1 cellular context compared by ENCODE assay signal in the genomic region with DNA sequence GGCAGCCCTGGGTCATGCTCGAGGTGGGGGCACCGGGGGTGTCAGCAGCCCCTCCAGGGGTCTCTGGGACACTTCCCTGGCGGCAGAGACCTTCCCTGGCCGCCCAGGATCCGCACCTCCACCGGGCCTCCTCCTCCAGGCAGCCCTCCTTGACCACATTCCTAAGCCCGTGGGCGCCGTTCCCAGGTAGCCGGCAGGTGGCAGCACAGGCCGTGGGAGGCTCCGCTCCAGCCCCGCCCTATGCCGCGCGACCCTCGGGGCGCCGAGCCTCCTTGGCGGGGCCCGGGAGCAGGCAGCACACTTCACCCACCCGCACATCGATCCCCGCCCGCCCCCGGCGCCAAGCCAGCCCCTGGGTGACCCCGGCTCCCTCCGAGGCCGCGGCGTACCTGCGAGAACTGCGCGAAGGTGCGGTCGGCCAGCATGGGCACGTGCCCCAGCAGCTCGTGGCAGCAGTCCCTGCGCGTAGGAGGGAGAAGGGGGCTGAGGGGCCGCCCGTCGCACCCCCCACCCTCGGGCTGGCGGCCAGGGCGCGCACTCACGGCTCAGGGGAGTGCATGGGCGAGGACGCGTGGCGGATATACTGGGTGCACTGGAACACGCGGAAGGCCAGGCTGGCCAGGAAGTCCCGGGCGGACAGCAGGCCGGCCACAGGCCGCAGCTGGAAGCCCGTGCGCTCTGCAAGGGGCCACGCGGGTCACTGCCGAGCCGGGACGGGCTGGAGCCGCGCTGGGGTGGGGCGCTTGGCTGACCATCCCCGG.
TF ChIP-seq lines count a peak whose summit lies in the region.

No MANE protein-coding gene starts in this region.

TF ChIP-seq in HCT116, 20 proteins besides CTCF, POLR2A, EP300 and RAD21 (continued from another document):
- TF ChIP-seq, protein P1, sequence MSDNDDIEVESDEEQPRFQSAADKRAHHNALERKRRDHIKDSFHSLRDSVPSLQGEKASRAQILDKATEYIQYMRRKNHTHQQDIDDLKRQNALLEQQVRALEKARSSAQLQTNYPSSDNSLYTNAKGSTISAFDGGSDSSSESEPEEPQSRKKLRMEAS (IDR thresholded peaks at IDR 0.05): no peak
- TF ChIP-seq, protein P2, sequence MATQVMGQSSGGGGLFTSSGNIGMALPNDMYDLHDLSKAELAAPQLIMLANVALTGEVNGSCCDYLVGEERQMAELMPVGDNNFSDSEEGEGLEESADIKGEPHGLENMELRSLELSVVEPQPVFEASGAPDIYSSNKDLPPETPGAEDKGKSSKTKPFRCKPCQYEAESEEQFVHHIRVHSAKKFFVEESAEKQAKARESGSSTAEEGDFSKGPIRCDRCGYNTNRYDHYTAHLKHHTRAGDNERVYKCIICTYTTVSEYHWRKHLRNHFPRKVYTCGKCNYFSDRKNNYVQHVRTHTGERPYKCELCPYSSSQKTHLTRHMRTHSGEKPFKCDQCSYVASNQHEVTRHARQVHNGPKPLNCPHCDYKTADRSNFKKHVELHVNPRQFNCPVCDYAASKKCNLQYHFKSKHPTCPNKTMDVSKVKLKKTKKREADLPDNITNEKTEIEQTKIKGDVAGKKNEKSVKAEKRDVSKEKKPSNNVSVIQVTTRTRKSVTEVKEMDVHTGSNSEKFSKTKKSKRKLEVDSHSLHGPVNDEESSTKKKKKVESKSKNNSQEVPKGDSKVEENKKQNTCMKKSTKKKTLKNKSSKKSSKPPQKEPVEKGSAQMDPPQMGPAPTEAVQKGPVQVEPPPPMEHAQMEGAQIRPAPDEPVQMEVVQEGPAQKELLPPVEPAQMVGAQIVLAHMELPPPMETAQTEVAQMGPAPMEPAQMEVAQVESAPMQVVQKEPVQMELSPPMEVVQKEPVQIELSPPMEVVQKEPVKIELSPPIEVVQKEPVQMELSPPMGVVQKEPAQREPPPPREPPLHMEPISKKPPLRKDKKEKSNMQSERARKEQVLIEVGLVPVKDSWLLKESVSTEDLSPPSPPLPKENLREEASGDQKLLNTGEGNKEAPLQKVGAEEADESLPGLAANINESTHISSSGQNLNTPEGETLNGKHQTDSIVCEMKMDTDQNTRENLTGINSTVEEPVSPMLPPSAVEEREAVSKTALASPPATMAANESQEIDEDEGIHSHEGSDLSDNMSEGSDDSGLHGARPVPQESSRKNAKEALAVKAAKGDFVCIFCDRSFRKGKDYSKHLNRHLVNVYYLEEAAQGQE (IDR thresholded peaks at IDR 0.05; ENCODE audit: low read depth): no peak
- TF ChIP-seq, protein P3, sequence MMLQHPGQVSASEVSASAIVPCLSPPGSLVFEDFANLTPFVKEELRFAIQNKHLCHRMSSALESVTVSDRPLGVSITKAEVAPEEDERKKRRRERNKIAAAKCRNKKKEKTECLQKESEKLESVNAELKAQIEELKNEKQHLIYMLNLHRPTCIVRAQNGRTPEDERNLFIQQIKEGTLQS (IDR thresholded peaks at IDR 0.05): no peak
- TF ChIP-seq EGR1 (IDR thresholded peaks at IDR 0.05; ENCODE audit: low read depth): no peak
- TF ChIP-seq SRF (IDR thresholded peaks at IDR 0.05; ENCODE audit: low read depth): no peak
